ENCODE assay signal across 10 cellular contexts in the genomic region with DNA sequence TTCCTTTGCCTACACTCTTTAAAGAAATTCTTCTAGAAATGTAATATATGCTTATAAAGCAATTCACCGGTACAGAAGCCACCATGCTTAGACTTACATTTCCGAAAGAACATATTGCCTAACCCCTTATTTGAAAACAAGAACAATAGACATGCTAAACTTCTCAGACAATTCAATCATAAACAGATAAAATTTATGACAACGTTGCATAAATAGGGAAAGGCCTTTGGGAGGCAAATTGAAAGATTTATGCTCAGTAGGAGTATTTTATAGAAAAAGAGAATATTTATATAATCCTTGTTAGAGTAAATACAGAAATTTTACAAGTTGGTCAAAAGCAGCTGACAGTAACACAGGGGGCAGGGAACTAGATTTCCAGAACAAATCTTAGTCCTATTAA. TPM values are rescaled to one million over a fixed set of nuclear protein-coding genes. Genes with fewer than 3 reads are reported as not detected.
"Had no signal": no experiment of that assay in that cellular context is flagged by ENCODE, and none has a peak within 500 bp of the region (broad histone marks: within the 10 kb centered on the region; RNA-seq: fewer than 3 reads in every experiment).

No MANE protein-coding gene starts in this region.

- H3K4me3 ChIP-seq: GM23248, HAP-1 had no signal

- H3K4me1 ChIP-seq: HAP-1 had no signal

- H3K27ac ChIP-seq: GM23248, HL-60 had no signal

- H3K9me3 ChIP-seq: HAP-1 had no signal

- H3K36me3 ChIP-seq: HAP-1 had no signal

- H3K9ac ChIP-seq: GM23248 had no signal

- H2AFZ ChIP-seq: GM23248 had no signal

- ATAC-seq: HCT116 had no signal

- DNase-seq: GM23248, GOT3, H7, HFFc6, KG1 had no signal

RNA-seq across cellular contexts. Expression of gene MEP1B, which starts 16.2 kb away (rescaled TPM):
- total RNA-seq: GM23248, H4, H7, HFFc6, HT1080 had no signal
- polyA plus RNA-seq: GM23248 had no signal
